ENCODE assay signal across 19 cellular contexts in the genomic region with DNA sequence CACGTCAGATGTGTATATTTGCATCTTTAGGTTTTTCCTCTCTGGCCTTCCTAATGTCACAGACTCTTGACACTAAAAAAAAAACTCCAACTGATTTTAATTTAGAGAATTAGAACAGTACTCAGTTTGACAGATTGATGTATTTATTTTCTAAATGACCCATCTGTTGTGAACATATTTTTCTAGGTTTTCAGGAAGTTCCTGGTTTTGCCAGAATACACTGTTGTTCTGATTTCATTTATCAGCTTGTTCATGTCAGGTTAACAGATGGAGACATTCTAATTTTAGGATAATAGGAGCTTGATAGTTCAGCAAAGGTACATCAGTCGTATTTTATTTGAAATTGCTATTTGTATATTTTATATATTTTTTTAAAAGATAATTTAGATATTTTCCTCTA.
DNase-seq lines count a peak whose midpoint lies in the region; ATAC-seq and TF ChIP-seq lines count a peak whose summit lies in the region.
"Had no signal": no experiment of that assay in that cellular context is flagged by ENCODE, and none has a peak within 500 bp of the region (broad histone marks: within the 10 kb centered on the region; RNA-seq: fewer than 3 reads in every experiment).

No MANE protein-coding gene starts in this region.

- peak; percentile 45 for DNase-seq in DMS 273 treated with DMSO at 0.1 percent for 48 hours (lab: John Stamatoyannopoulos, UW)
- DNase-seq in NCI-H1694 treated with DMSO at 0.1 percent for 48 hours (lab: John Stamatoyannopoulos, UW) = peak; percentile 95
- peak; percentile 7 for DNase-seq in NCI-H774 (lab: John Stamatoyannopoulos, UW)
- DNase-seq in cerebellum (ENCODE audit: low spot score) = peak; percentile 39
- DNase-seq in esophagus squamous epithelium (lab: John Stamatoyannopoulos, UW) = no peak
- no peak for DNase-seq in putamen (ENCODE audit: low spot score)
- no peak for DNase-seq in pons (ENCODE audit: low spot score)
- DNase-seq: ACHN; Caco-2; CD4-positive, alpha-beta T cell; DMS79 treated with DMSO at 0.1 percent for 48 hours; GOT3; H7; HFFc6 had no signal

- no peak for TF ChIP-seq CTCF in esophagus squamous epithelium (IDR thresholded peaks at IDR 0.05)

- H3K36me3 ChIP-seq in esophagus squamous epithelium = no peaks in the 10 kb centered on the region

- WGBS in esophagus squamous epithelium, 2 donors = 79 to 88% methylated on average over 2 of the region's 2 CpGs

- ATAC-seq in HG02973 (IDR thresholded peaks at IDR 0.05; ENCODE audit: unreplicated experiment) = no peak
- ATAC-seq: GM12878, HCT116, HepG2 had no signal

- H3K4me1 ChIP-seq in esophagus squamous epithelium = peaks cover 0 to 3% (median 0%) of the 10 kb centered on the region in 3 donors
- H3K4me1 ChIP-seq: Caco-2 had no signal

- no peak for TF ChIP-seq POLR2A in esophagus squamous epithelium (IDR thresholded peaks at IDR 0.05)

- no peak overlapping the region for H3K27ac ChIP-seq in esophagus squamous epithelium
- H3K27ac ChIP-seq: C4-2B had no signal

- intact Hi-C loops in esophagus squamous epithelium (cut with DNase I) = no loop called here

- no peaks in the 10 kb centered on the region for H3K27me3 ChIP-seq in esophagus squamous epithelium

- H3K9me3 ChIP-seq in esophagus squamous epithelium = no peaks in the 10 kb centered on the region
- H3K9me3 ChIP-seq: Caco-2 had no signal

- H3K4me3 ChIP-seq in esophagus squamous epithelium = no peak overlapping the region
- H3K4me3 ChIP-seq: GM12878 had no signal

Comparison
In these comparisons a context has a peak if more than half of its experiments do, and no peak if none do; other contexts are left out.
1. DNase-seq: peak in DMS 273 treated with DMSO at 0.1 percent for 48 hours (single experiment), NCI-H1694 treated with DMSO at 0.1 percent for 48 hours (single experiment), NCI-H774 (single experiment) and cerebellum (single experiment); none in esophagus squamous epithelium (single experiment), putamen (single experiment) and pons (single experiment).